In genomic region chr12:94536040-94536965, GRCh38 we compare ENCODE assay signal across 12 cellular contexts.
DNase-seq lines count a peak whose midpoint lies in the region; ATAC-seq and TF ChIP-seq lines count a peak whose summit lies in the region.
"Had no signal": no experiment of that assay in that cellular context is flagged by ENCODE, and none has a peak within 500 bp of the region (broad histone marks: within the 10 kb centered on the region; RNA-seq: fewer than 3 reads in every experiment).

No MANE protein-coding gene starts in this region.

- no peak overlapping the region for H3K4me3 ChIP-seq in OCI-LY7 (ENCODE audit: low read depth, low read length, poor library complexity, severe bottlenecking)
- H3K4me3 ChIP-seq: HAP-1, SJCRH30 had no signal

- CTCF ChIA-PET in OCI-LY7 (lab: Charles Lee; ENCODE audit: unreplicated experiment), result no interaction called here

- H3K27ac Mint-ChIP-seq in type B pancreatic cell, result peak overlapping the region; percentile 7

- H3K4me2 ChIP-seq in OCI-LY7 (ENCODE audit: low read length), result no peak overlapping the region

- no peaks in the 10 kb centered on the region for H3K9me3 Mint-ChIP-seq in type B pancreatic cell
- H3K9me3 Mint-ChIP-seq: IgD-negative memory B cell had no signal

- intact Hi-C loops in Right ventricle myocardium inferior (cut with DNase I), result no loop called here
- intact Hi-C loops in left cardiac atrium (cut with DNase I), result no loop called here
- intact Hi-C loops in cardiac septum (cut with DNase I), result no loop called here
- intact Hi-C loops in OCI-LY7 (cut with micrococcal nuclease; ENCODE audit: unreplicated experiment), result no loop called here

- no peaks in the 10 kb centered on the region for H3K36me3 Mint-ChIP-seq in type B pancreatic cell
- H3K36me3 Mint-ChIP-seq: IgD-negative memory B cell had no signal

- H4K20me1 ChIP-seq in OCI-LY7 (ENCODE audit: insufficient read depth, low read length), result no peaks in the 10 kb centered on the region

- H3K79me2 ChIP-seq in OCI-LY7 (ENCODE audit: insufficient read depth, low read depth, low read length), result no peaks in the 10 kb centered on the region

- H3K27ac ChIP-seq in OCI-LY7 (ENCODE audit: low read depth, low read length, poor library complexity, severe bottlenecking), result no peak overlapping the region
- H3K27ac ChIP-seq: SJCRH30 had no signal

- H3K4me1 Mint-ChIP-seq in type B pancreatic cell (ENCODE audit: unreplicated experiment), result peaks cover 23% of the 10 kb centered on the region

- H3K9me3 ChIP-seq in OCI-LY7 (ENCODE audit: low read length), result no peaks in the 10 kb centered on the region
- H3K9me3 ChIP-seq: HAP-1, SJCRH30 had no signal

- TF ChIP-seq CTCF in type B pancreatic cell (conservative IDR thresholded peaks at IDR 0.05), result no peak
- no peak for TF ChIP-seq CTCF in OCI-LY7 (conservative IDR thresholded peaks at IDR 0.05; ENCODE audit: low read length)

- no peak for DNase-seq in Right ventricle myocardium inferior (ENCODE audit: missing footprints)
- DNase-seq in left cardiac atrium, result no peak
- DNase-seq in NCI-H69 (lab: John Stamatoyannopoulos, UW), result peak; percentile 42
- DNase-seq in cardiac septum (ENCODE audit: low spot score), result peak; percentile 20
- no peak for DNase-seq in type B pancreatic cell (ENCODE audit: extremely low spot score, unreplicated experiment)
- no peak for DNase-seq in activated effector memory CD4-positive, alpha-beta T cell treated with Interleukin-2 at 50 U/mL for 16 hours
- DNase-seq in OCI-LY7 (ENCODE audit: low spot score), result no peak
- DNase-seq: Kasumi-1, SJCRH30 had no signal

- POLR2A ChIA-PET in OCI-LY7 (lab: Charles Lee), result interaction anchor here (0.6 to 1.0 kb wide), 2 partner anchors 160 to 228 kb away, joined by 3 to 4 read pairs; no protein-coding TSS in a partner anchor

- H3K4me3 Mint-ChIP-seq in type B pancreatic cell, result no peak overlapping the region
- H3K4me3 Mint-ChIP-seq: IgD-negative memory B cell had no signal

- no peak overlapping the region for H2AFZ ChIP-seq in OCI-LY7 (ENCODE audit: low read length)

- no peaks in the 10 kb centered on the region for H3K4me1 ChIP-seq in OCI-LY7 (ENCODE audit: insufficient read depth, low read length, poor library complexity, severe bottlenecking)
- H3K4me1 ChIP-seq: SJCRH30 had no signal

- no peaks in the 10 kb centered on the region for H3K36me3 ChIP-seq in OCI-LY7 (ENCODE audit: insufficient read depth, low read length)
- H3K36me3 ChIP-seq: HAP-1, SJCRH30 had no signal

- peaks cover 12% of the 10 kb centered on the region for H3K27me3 Mint-ChIP-seq in type B pancreatic cell

- BruUV-seq in OCI-LY7 (replicated peaks; lab: Mats Ljungman, UMichigan), result no TSS peak

- peak; percentile 43 for ATAC-seq in Right ventricle myocardium inferior
- ATAC-seq in left cardiac atrium, result no peak
- no peak for ATAC-seq in HG02840 (IDR thresholded peaks at IDR 0.05; ENCODE audit: low FRiP score, unreplicated experiment)

- no peaks in the 10 kb centered on the region for H3K9me2 ChIP-seq in OCI-LY7 (ENCODE audit: insufficient read depth, low read length)

Comparison
In these comparisons a context has a peak if more than half of its experiments do, and no peak if none do; other contexts are left out.
1. DNase-seq: peak in NCI-H69 (single experiment) and cardiac septum (single experiment); none in Right ventricle myocardium inferior (single experiment), left cardiac atrium (single experiment), type B pancreatic cell (single experiment), activated effector memory CD4-positive, alpha-beta T cell treated with Interleukin-2 at 50 U/mL for 16 hours (single experiment) and OCI-LY7 (single experiment).